ENCODE assay signal across 8 cellular contexts in genomic region chr2:32063310-32064020, GRCh38. TPM values are rescaled to one million over a fixed set of nuclear protein-coding genes. Genes with fewer than 3 reads are reported as not detected.
DNase-seq lines count a peak whose midpoint lies in the region; ATAC-seq and TF ChIP-seq lines count a peak whose summit lies in the region.

Gene SPAST (plus strand): TSS chr2:32063556. CDS start chr2:32063832, 276 bp downstream.

- peak; percentile 97 for ATAC-seq in GM21526 (IDR thresholded peaks at IDR 0.05; ENCODE audit: low FRiP score, unreplicated experiment)

- H2AFZ ChIP-seq in OCI-LY3 (ENCODE audit: low read depth, low read length) = peak within 1 kb of the TSS; percentile 96

- H3K4me3 Mint-ChIP-seq in endothelial cell (ENCODE audit: unreplicated experiment) (peak within 1 kb of the TSS; percentile 98), mesothelial cell of epicardium (peak within 1 kb of the TSS; percentile 97)

- H3K27ac ChIP-seq in OCI-LY3 (ENCODE audit: low read length) = peak within 1 kb of the TSS; percentile 79

- H3K27me3 ChIP-seq in OCI-LY3 (ENCODE audit: low read depth, low read length) = no peaks in the 10 kb centered on the region

- no peaks in the 10 kb centered on the region for H3K36me3 ChIP-seq in OCI-LY3 (replicated peaks; ENCODE audit: low read depth, low read length)

- TF ChIP-seq CTCF in OCI-LY3 (IDR thresholded peaks at IDR 0.05; ENCODE audit: low read depth, low read length) (no peak), endothelial cell (IDR thresholded peaks at IDR 0.05; ENCODE audit: unreplicated experiment) (peak; percentile 39), mesothelial cell of epicardium (IDR thresholded peaks at IDR 0.05; ENCODE audit: unreplicated experiment) (peak; percentile 53)

- H3K36me3 Mint-ChIP-seq in endothelial cell (ENCODE audit: low read depth, unreplicated experiment) (peaks cover 7% of the 10 kb centered on the region), mesothelial cell of epicardium (peaks cover 1% of the 10 kb centered on the region)

- peaks cover 12% of the 10 kb centered on the region for H3K79me2 ChIP-seq in OCI-LY3 (ENCODE audit: low read length)

- H3K9me3 ChIP-seq in OCI-LY3 (ENCODE audit: insufficient read depth, low read length) = no peaks in the 10 kb centered on the region; the same call in 1 of the 2 replicates

- H3K27ac Mint-ChIP-seq in endothelial cell (ENCODE audit: unreplicated experiment) (peak within 1 kb of the TSS; percentile 94), mesothelial cell of epicardium (peak within 1 kb of the TSS; percentile 97)

- H3K27me3 Mint-ChIP-seq in endothelial cell (ENCODE audit: unreplicated experiment) (peaks cover 4% of the 10 kb centered on the region), mesothelial cell of epicardium (ENCODE audit: low read depth) (no peaks in the 10 kb centered on the region)

- H3K9me3 Mint-ChIP-seq in endothelial cell (ENCODE audit: unreplicated experiment) = no peaks in the 10 kb centered on the region
- H3K9me3 Mint-ChIP-seq in mesothelial cell of epicardium = no peaks in the 10 kb centered on the region

- H3K4me1 Mint-ChIP-seq in endothelial cell (ENCODE audit: unreplicated experiment) = peaks cover 19% of the 10 kb centered on the region
- peaks cover 24% of the 10 kb centered on the region for H3K4me1 Mint-ChIP-seq in mesothelial cell of epicardium

- H3K4me2 ChIP-seq in OCI-LY3 (ENCODE audit: low read length) = peak within 1 kb of the TSS; percentile 86

- H4K20me1 ChIP-seq in OCI-LY3 (ENCODE audit: insufficient read depth, low read length) = no peaks in the 10 kb centered on the region

- DNase-seq in DMS114 treated with DMSO at 0.1 percent for 48 hours (lab: John Stamatoyannopoulos, UW; ENCODE audit: unreplicated experiment) = peak; percentile 97
- peak; percentile 91 for DNase-seq in HuH-7.5 (ENCODE audit: low spot score)
- peak; percentile 98 for DNase-seq in activated CD8-positive, alpha-beta memory T cell treated with anti-CD3 and anti-CD28 coated beads, Interleukin-2, amount 50 U/mL, for 48 hours
- peak; percentile 98 for DNase-seq in endothelial cell (ENCODE audit: low spot score)
- peak; percentile 94 to 95 for DNase-seq in mesothelial cell of epicardium (ENCODE audit: low spot score in 2 of 2, unreplicated experiment in 2 of 2)
- DNase-seq in stimulated activated CD8-positive, alpha-beta memory T cell treated with anti-CD3 and anti-CD28 coated beads, Interleukin-15, amount 100 ng/mL, for 48 hours (ENCODE audit: low read depth in 2 of 2) = peak; percentile 96

- H3K4me3 ChIP-seq in OCI-LY3 (ENCODE audit: low read length) = peak within 1 kb of the TSS; percentile 90

- peak within 1 kb of the TSS; percentile 91 for H3K9ac ChIP-seq in OCI-LY3 (ENCODE audit: low read length)

- H3K4me1 ChIP-seq in OCI-LY3 (ENCODE audit: low read length) = peaks cover 12% of the 10 kb centered on the region

RNA-seq across cellular contexts. Expression of gene SPAST, which starts in this region (rescaled TPM):
- total RNA-seq in endothelial cell (ENCODE audit: unreplicated experiment) (33.8 TPM), mesothelial cell of epicardium (33.5 to 35.3 TPM (median 34.3 TPM) in 3 replicates)

Comparison
In these comparisons a context has a peak if more than half of its experiments do, and no peak if none do; other contexts are left out.
1. Peak in every context shown above with its lines: DNase-seq, ATAC-seq, H3K4me3 ChIP-seq and H3K27ac ChIP-seq.